Comparison of ENCODE assay signal across 8 cellular contexts in the genomic region with DNA sequence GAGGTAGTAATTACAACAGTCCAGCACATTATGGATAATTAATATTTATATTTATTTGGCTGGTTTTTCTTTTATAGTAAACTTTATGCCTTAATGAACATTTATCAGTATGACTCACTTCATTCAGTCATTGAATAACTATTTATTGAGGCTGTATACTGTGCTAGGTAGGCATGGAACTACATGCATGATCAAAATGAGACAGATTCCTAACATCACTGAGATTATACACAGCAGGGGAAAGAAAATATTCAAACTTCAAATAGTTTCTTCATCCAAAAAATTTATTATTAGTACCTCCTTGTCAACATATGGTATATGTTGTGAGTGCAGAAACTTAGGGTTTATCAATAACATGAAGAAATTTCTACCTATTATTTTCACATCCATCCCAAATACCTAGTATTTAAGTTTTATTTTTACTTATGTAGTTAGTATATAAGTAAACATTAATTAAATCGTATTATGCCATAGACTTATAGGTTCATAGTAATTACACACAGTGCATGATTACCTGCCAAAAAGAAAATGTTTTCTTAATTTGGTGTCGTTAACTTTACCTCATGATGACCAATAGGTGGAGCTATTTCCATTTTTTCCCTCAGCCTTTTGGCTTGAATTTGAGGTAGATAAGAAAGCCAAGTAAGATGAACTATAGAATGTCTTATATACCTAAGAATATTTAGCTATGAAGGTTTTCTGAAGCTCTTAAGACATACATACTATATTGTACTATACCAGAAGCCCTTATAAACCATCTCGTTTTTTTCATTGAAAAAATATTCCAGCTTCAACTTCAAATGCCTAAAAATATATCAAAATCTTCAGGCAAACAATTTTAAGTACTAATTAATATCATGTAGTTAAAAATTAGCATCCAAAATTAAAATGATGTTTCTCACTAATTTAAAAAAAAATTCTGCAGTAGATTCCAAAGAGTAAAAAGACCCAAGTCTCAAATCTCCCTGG. TPM values are rescaled to one million over a fixed set of nuclear protein-coding genes. Genes with fewer than 3 reads are reported as not detected.
DNase-seq lines count a peak whose midpoint lies in the region; ATAC-seq, FAIRE-seq and TF ChIP-seq lines count a peak whose summit lies in the region.

No MANE protein-coding gene starts in this region.

- H3K36me3 ChIP-seq in DND-41 (ENCODE audit: insufficient read depth, low read length): no peaks in the 10 kb centered on the region
- no peaks in the 10 kb centered on the region for H3K36me3 ChIP-seq in endothelial cell of umbilical vein (ENCODE audit: control insufficient read depth in 2 of 2, extremely low read depth in 1 of 2, insufficient read depth in 2 of 2, low read length in 2 of 2)
- H3K36me3 ChIP-seq in naive thymus-derived CD4-positive, alpha-beta T cell (ENCODE audit: control insufficient read depth in 2 of 3, insufficient read depth in 3 of 3, low read length in 3 of 3): no peaks in the 10 kb centered on the region

- H4K20me1 ChIP-seq in DND-41 (ENCODE audit: insufficient read depth, low read length): no peaks in the 10 kb centered on the region
- H4K20me1 ChIP-seq in endothelial cell of umbilical vein (replicated peaks; ENCODE audit: control insufficient read depth, extremely low read depth, insufficient read depth, low read length): no peaks in the 10 kb centered on the region

- peak; percentile 77 for FAIRE-seq in endothelial cell of umbilical vein (lab: Jason Lieb, UNC)

- H3K9ac ChIP-seq in DND-41 (ENCODE audit: low read depth, low read length) (no peak overlapping the region), endothelial cell of umbilical vein (replicated peaks; ENCODE audit: extremely low read depth, insufficient read depth, low read length) (no peak overlapping the region)

- H3K9me3 Mint-ChIP-seq in naive thymus-derived CD4-positive, alpha-beta T cell: no peaks in the 10 kb centered on the region

- DNase-seq in DND-41: no peak
- DNase-seq in Kasumi-1 (lab: John Stamatoyannopoulos, UW): peak; percentile 66 to 77
- peak; percentile 73 for DNase-seq in RKO (ENCODE audit: low spot score)
- peak; percentile 85 for DNase-seq in endothelial cell of umbilical vein (ENCODE audit: low read depth, low spot score)
- peak in 7 of 9 donors; percentile 16 to 65 (median 46) for DNase-seq in naive thymus-derived CD4-positive, alpha-beta T cell
- DNase-seq in HuH-7 (ENCODE audit: low spot score): no peak

- H3K4me1 Mint-ChIP-seq in naive thymus-derived CD4-positive, alpha-beta T cell: peaks cover 0 to 2% (median 0%) of the 10 kb centered on the region in 7 donors

- dilution Hi-C loops in endothelial cell of umbilical vein (cut with MboI; ENCODE audit: extremely low pct_ligation_motif_present, low sequenced_read_pairs): no loop called here

- peak; percentile 89 for ATAC-seq in DND-41 (ENCODE audit: insufficient read depth, low read depth)
- ATAC-seq in GM21526 (IDR thresholded peaks at IDR 0.05; ENCODE audit: low FRiP score, unreplicated experiment): peak; percentile 72
- peak; percentile 75 for ATAC-seq in naive thymus-derived CD4-positive, alpha-beta T cell
- ATAC-seq in GM18907 (IDR thresholded peaks at IDR 0.05; ENCODE audit: unreplicated experiment): no peak

- H3K27ac ChIP-seq in DND-41 (ENCODE audit: low read length) (no peak overlapping the region), endothelial cell of umbilical vein (ENCODE audit: insufficient read depth, low read depth, low read length) (no peak overlapping the region)
- no peak overlapping the region for H3K27ac ChIP-seq in naive thymus-derived CD4-positive, alpha-beta T cell (ENCODE audit: low read depth, low read length)

- H3K9me3 ChIP-seq in DND-41 (ENCODE audit: insufficient read depth, low read length, severe bottlenecking) (no peaks in the 10 kb centered on the region), endothelial cell of umbilical vein (replicated peaks; ENCODE audit: control insufficient read depth, insufficient read depth, low read length) (no peaks in the 10 kb centered on the region)
- no peaks in the 10 kb centered on the region for H3K9me3 ChIP-seq in naive thymus-derived CD4-positive, alpha-beta T cell (ENCODE audit: control insufficient read depth in 2 of 3, low read length in 3 of 3)

- H3K27ac Mint-ChIP-seq in naive thymus-derived CD4-positive, alpha-beta T cell: no peak overlapping the region

- no peaks in the 10 kb centered on the region for H3K36me3 Mint-ChIP-seq in naive thymus-derived CD4-positive, alpha-beta T cell

- peak; percentile 79 for TF ChIP-seq CTCF in DND-41 (IDR thresholded peaks at IDR 0.05; ENCODE audit: borderline replicate concordance, extremely low read depth, low read length, poor library complexity, severe bottlenecking)
- peak; percentile 25 to 35 for TF ChIP-seq CTCF in endothelial cell of umbilical vein (IDR thresholded peaks at IDR 0.05; ENCODE audit: extremely low read depth in 1 of 2, insufficient read depth in 1 of 2, low read depth in 1 of 2, low read length in 2 of 2)

- CTCF ChIA-PET in endothelial cell of umbilical vein (lab: Charles Lee): interaction anchor here (0.5 to 2.1 kb wide), 45 partner anchors 9 to 405 kb away, joined by 3 to 51 read pairs (median 5); partner anchors contain the start of genes COX7A2 and TMEM30A
- CTCF ChIA-PET in naive thymus-derived CD4-positive, alpha-beta T cell (lab: Charles Lee): interaction anchor here (0.7 to 1.1 kb wide), 5 partner anchors 11 to 223 kb away, joined by 3 to 5 read pairs (median 4); partner anchors contain the start of gene TMEM30A

- H3K4me3 ChIP-seq in DND-41 (ENCODE audit: low read depth in 1 of 2, low read length in 2 of 2) (no peak overlapping the region), endothelial cell of umbilical vein (replicated peaks in 1 of 3; ENCODE audit: insufficient read depth in 1 of 3, low read depth in 1 of 3, low read length in 3 of 3) (no peak overlapping the region)
- H3K4me3 ChIP-seq in naive thymus-derived CD4-positive, alpha-beta T cell (ENCODE audit: low read length): no peak overlapping the region

- H3K4me1 ChIP-seq in DND-41 (ENCODE audit: insufficient read depth, low read length): no peaks in the 10 kb centered on the region
- H3K4me1 ChIP-seq in endothelial cell of umbilical vein (ENCODE audit: control insufficient read depth, extremely low read depth, insufficient read depth, low read length): no peaks in the 10 kb centered on the region
- H3K4me1 ChIP-seq in naive thymus-derived CD4-positive, alpha-beta T cell (ENCODE audit: control insufficient read depth in 2 of 2, insufficient read depth in 2 of 2, low read length in 2 of 2): no peaks in the 10 kb centered on the region

- intact Hi-C loops in endothelial cell of umbilical vein (cut with micrococcal nuclease): loop anchor here (1.0 to 5.0 kb wide), 8 partner anchors 12 to 249 kb away; no protein-coding TSS in a partner anchor
- intact Hi-C loops in naive thymus-derived CD4-positive, alpha-beta T cell (cut with micrococcal nuclease): loop anchor here (1.0 kb wide), 4 partner anchors 12 to 266 kb away; no protein-coding TSS in a partner anchor

- H3K9me1 ChIP-seq in endothelial cell of umbilical vein (replicated peaks; ENCODE audit: control insufficient read depth, extremely low read depth, insufficient read depth, low read length): no peaks in the 10 kb centered on the region

- no peak for TF ChIP-seq POLR2A in endothelial cell of umbilical vein (IDR thresholded peaks at IDR 0.05; ENCODE audit: low read depth, low read length)

- no peak overlapping the region for H3K4me2 ChIP-seq in DND-41 (ENCODE audit: insufficient read depth, low read length)
- H3K4me2 ChIP-seq in endothelial cell of umbilical vein (ENCODE audit: insufficient read depth, low read length): no peak overlapping the region

- H2AFZ ChIP-seq in DND-41 (ENCODE audit: low read depth, low read length) (no peak overlapping the region), endothelial cell of umbilical vein (ENCODE audit: low read depth, low read length) (no peak overlapping the region)

- H3K79me2 ChIP-seq in DND-41 (ENCODE audit: insufficient read depth, low read length) (no peaks in the 10 kb centered on the region), endothelial cell of umbilical vein (ENCODE audit: control insufficient read depth, insufficient read depth, low read length) (no peaks in the 10 kb centered on the region)

- peaks cover 0 to 2% (median 0%) of the 10 kb centered on the region in 5 donors for H3K27me3 Mint-ChIP-seq in naive thymus-derived CD4-positive, alpha-beta T cell

- H3K4me3 Mint-ChIP-seq in naive thymus-derived CD4-positive, alpha-beta T cell: no peak overlapping the region

- POLR2A ChIA-PET in endothelial cell of umbilical vein (lab: Charles Lee): no interaction called here
- POLR2A ChIA-PET in naive thymus-derived CD4-positive, alpha-beta T cell (lab: Charles Lee): interaction anchor here (1.0 kb wide), 1 partner anchor 53 kb away, joined by 3 read pairs; the partner anchor contains the start of gene COX7A2

- H3K27me3 ChIP-seq in DND-41 (ENCODE audit: insufficient read depth, low read length, poor library complexity): no peaks in the 10 kb centered on the region
- no peaks in the 10 kb centered on the region for H3K27me3 ChIP-seq in endothelial cell of umbilical vein (ENCODE audit: control insufficient read depth in 2 of 2, insufficient read depth in 2 of 2, low read length in 2 of 2)
- no peaks in the 10 kb centered on the region for H3K27me3 ChIP-seq in naive thymus-derived CD4-positive, alpha-beta T cell (ENCODE audit: control insufficient read depth in 2 of 2, insufficient read depth in 2 of 2, low read length in 2 of 2)

- BruUV-seq in endothelial cell of umbilical vein (replicated peaks; lab: Mats Ljungman, UMichigan): no TSS peak

RNA-seq across cellular contexts. Expression of gene TMEM30A, which starts 12.5 kb away (rescaled TPM):
- total RNA-seq in endothelial cell of umbilical vein: 197 and 213 TPM in 2 replicates
- 26.6 and 42.2 TPM in 2 replicates for polyA plus RNA-seq in endothelial cell of umbilical vein
- 40.9 and 41.1 TPM in 2 replicates for polyA plus RNA-seq in endothelial cell of umbilical vein (2011; cell fraction: cytosol; rRNA removed)
- polyA plus RNA-seq in endothelial cell of umbilical vein (2011; cell fraction: nucleus; rRNA removed): 57.1 and 70.7 TPM in 2 replicates
- polyA plus RNA-seq in endothelial cell of umbilical vein (2012): 200 and 209 TPM in 2 replicates
- polyA minus RNA-seq in endothelial cell of umbilical vein: 61.1 and 80.6 TPM in 2 replicates
- polyA minus RNA-seq in endothelial cell of umbilical vein (2011; cell fraction: cytosol; rRNA and poly(A)+ RNA removed): 8.8 TPM
- 66.2 and 80.0 TPM in 2 replicates for polyA minus RNA-seq in endothelial cell of umbilical vein (2011; cell fraction: nucleus; rRNA and poly(A)+ RNA removed)
- total RNA-seq in naive thymus-derived CD4-positive, alpha-beta T cell: 10 to 100 TPM; 36.2 to 91.4 (median 61.1) TPM
- polyA plus RNA-seq in naive thymus-derived CD4-positive, alpha-beta T cell: 10 to 100 TPM; 26.7 to 39.4 TPM

RNA-seq across cellular contexts. Expression of gene COX7A2, which starts 53.5 kb away (rescaled TPM):
- total RNA-seq in endothelial cell of umbilical vein: 426 and 455 TPM in 2 replicates
- polyA plus RNA-seq in endothelial cell of umbilical vein: 193 and 254 TPM in 2 replicates
- polyA plus RNA-seq in endothelial cell of umbilical vein (2011; cell fraction: cytosol; rRNA removed): 190 and 198 TPM in 2 replicates
- 93.3 and 104 TPM in 2 replicates for polyA plus RNA-seq in endothelial cell of umbilical vein (2011; cell fraction: nucleus; rRNA removed)
- polyA plus RNA-seq in endothelial cell of umbilical vein (2012): 421 and 484 TPM in 2 replicates
- polyA minus RNA-seq in endothelial cell of umbilical vein: 79.4 and 85.3 TPM in 2 replicates
- 54.4 TPM for polyA minus RNA-seq in endothelial cell of umbilical vein (2011; cell fraction: cytosol; rRNA and poly(A)+ RNA removed)
- 24.0 and 27.7 TPM in 2 replicates for polyA minus RNA-seq in endothelial cell of umbilical vein (2011; cell fraction: nucleus; rRNA and poly(A)+ RNA removed)
- 100 to 1,000 TPM; 159 to 395 (median 183) TPM for total RNA-seq in naive thymus-derived CD4-positive, alpha-beta T cell
- polyA plus RNA-seq in naive thymus-derived CD4-positive, alpha-beta T cell: 100 to 1,000 TPM; 791 to 969 TPM

Comparison
In these comparisons a context has a peak if more than half of its experiments do, and no peak if none do; other contexts are left out.
1. DNase-seq: peak in Kasumi-1 (2 of 2), RKO (single experiment), endothelial cell of umbilical vein (single experiment) and naive thymus-derived CD4-positive, alpha-beta T cell (7 of 9); none in DND-41 (single experiment) and HuH-7 (single experiment).